20 cellular contexts compared by ENCODE assay signal in the genomic region with DNA sequence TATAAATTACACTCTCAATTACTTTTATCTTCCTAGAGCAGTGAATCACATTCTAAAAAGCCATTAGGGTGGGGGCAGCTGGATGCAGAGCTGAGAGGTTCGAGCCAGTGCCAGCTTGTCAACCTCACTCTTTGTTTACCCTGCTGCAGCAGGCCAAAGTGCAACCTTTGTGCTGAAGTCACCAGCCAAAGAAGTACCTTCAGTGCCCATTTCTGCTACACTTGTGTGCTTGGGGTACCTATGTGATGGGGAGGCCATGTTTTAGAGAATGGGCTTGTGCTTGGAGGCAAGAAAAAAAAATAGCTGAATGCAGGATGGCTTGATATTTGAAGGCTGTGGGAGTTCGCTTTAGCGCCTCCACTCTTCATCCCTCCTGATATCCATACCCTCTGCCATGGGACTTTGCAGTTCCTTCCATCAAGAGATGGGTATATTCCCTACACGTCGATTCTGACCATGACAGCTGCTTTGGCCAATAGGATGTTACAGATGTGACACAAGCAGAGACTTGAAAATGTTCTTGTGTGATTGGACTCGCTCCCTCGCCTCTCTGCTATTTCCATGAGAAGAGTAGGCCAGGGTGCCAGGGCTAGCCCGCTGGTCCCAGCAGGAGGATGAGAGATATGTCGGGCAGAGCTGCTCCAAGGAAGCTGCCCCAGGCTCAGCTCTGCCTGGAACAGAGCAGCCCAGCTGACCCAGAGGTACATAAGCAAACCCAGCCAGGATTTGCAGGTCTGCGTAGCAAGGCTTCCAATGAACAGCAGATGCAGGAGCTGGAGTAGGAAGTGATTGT. TPM values are rescaled to one million over a fixed set of nuclear protein-coding genes. Genes with fewer than 3 reads are reported as not detected.
DNase-seq lines count a peak whose midpoint lies in the region; ATAC-seq, FAIRE-seq and TF ChIP-seq lines count a peak whose summit lies in the region.
"Had no signal": no experiment of that assay in that cellular context is flagged by ENCODE, and none has a peak within 500 bp of the region (broad histone marks: within the 10 kb centered on the region; RNA-seq: fewer than 3 reads in every experiment).

No MANE protein-coding gene starts in this region.

- peak; percentile 76 for FAIRE-seq in HepG2 (lab: Jason Lieb, UNC)
- FAIRE-seq: GM18507, K562 had no signal

- no peak for TF ChIP-seq CTCF in Peyer's patch (IDR thresholded peaks at IDR 0.05)
- peak; percentile 13; the same call in 1 of the 2 replicates for TF ChIP-seq CTCF in HepG2 (CRISPR knock-in tag; IDR thresholded peaks at IDR 0.05)
- TF ChIP-seq CTCF in upper lobe of right lung (IDR thresholded peaks at IDR 0.05): no peak

- H3K9me3 ChIP-seq in Peyer's patch (no peaks in the 10 kb centered on the region), HepG2 (ENCODE audit: low read length) (no peaks in the 10 kb centered on the region), upper lobe of right lung (no peaks in the 10 kb centered on the region)
- H3K9me3 ChIP-seq: heart left ventricle, tibial artery had no signal

- H3K27me3 Mint-ChIP-seq in naive thymus-derived CD8-positive, alpha-beta T cell: peaks cover 0 to 7% (median 1%) of the 10 kb centered on the region in 5 donors
- H3K27me3 Mint-ChIP-seq: stimulated activated memory B cell treated with anti-CD40 and anti-IgM and Interleukin-4, amounts not matched to agents 10 μg/mL and 1 μg/mL and 100 μg/mL, for 72 hours had no signal

- H3K4me1 ChIP-seq in Peyer's patch (peaks cover 0 to 11% (median 2%) of the 10 kb centered on the region in 4 donors), HepG2 (ENCODE audit: insufficient read depth, low read length) (peaks cover 96% of the 10 kb centered on the region), upper lobe of right lung (no peaks in the 10 kb centered on the region)
- H3K4me1 ChIP-seq: tibial artery had no signal

- TF ChIP-seq POLR2A in Peyer's patch (IDR thresholded peaks at IDR 0.05) (no peak), HepG2 (IDR thresholded peaks at IDR 0.05; ENCODE audit: insufficient read depth in 1 of 2, low read depth in 2 of 2, low read length in 2 of 2) (no peak)

- H3K4me1 Mint-ChIP-seq in naive thymus-derived CD8-positive, alpha-beta T cell: no peaks in the 10 kb centered on the region
- H3K4me1 Mint-ChIP-seq: neural crest cell; stimulated activated memory B cell treated with anti-CD40 and anti-IgM and Interleukin-4, amounts not matched to agents 10 μg/mL and 1 μg/mL and 100 μg/mL, for 72 hours; T-cell had no signal

- H3K27ac ChIP-seq in Peyer's patch: peak overlapping the region in 1 of 4 donors; percentile 67
- H3K27ac ChIP-seq in HepG2 (ENCODE audit: extremely low read length, insufficient read depth, low read length): peak overlapping the region; percentile 1
- no peak overlapping the region for H3K27ac ChIP-seq in upper lobe of right lung
- H3K27ac ChIP-seq: heart left ventricle, tibial artery had no signal

- TF ChIP-seq EP300 in HepG2 (IDR thresholded peaks at IDR 0.05; ENCODE audit: low read depth in 2 of 2, low read length in 2 of 2) (peak in 1 of 2 experiments; percentile 63; a peak in 2 of 4 replicates), HepG2 (CRISPR knock-in tag; IDR thresholded peaks at IDR 0.05; ENCODE audit: borderline replicate concordance) (no peak)

- BruUV-seq in HepG2 (replicated peaks; lab: Mats Ljungman, UMichigan): no TSS peak

- H3K4me3 Mint-ChIP-seq in naive thymus-derived CD8-positive, alpha-beta T cell: no peak overlapping the region
- H3K4me3 Mint-ChIP-seq: endodermal cell; neural crest cell; stimulated activated memory B cell treated with anti-CD40 and anti-IgM and Interleukin-4, amounts not matched to agents 10 μg/mL and 1 μg/mL and 100 μg/mL, for 72 hours; T-cell had no signal

- TF ChIP-seq RAD21 in HepG2 (CRISPR knock-in tag; IDR thresholded peaks at IDR 0.05): peak; percentile 21; the same call in 1 of the 2 replicates

- no peaks in the 10 kb centered on the region for H3K27me3 ChIP-seq in Peyer's patch
- no peaks in the 10 kb centered on the region for H3K27me3 ChIP-seq in HepG2 (ENCODE audit: control insufficient read depth in 1 of 2, insufficient read depth in 2 of 2, low read length in 2 of 2)
- no peaks in the 10 kb centered on the region for H3K27me3 ChIP-seq in upper lobe of right lung
- H3K27me3 ChIP-seq: heart left ventricle, tibial artery had no signal

- H3K4me3 ChIP-seq in Peyer's patch (no peak overlapping the region), HepG2 (replicated peaks in 1 of 3; ENCODE audit: insufficient read depth in 1 of 3, low read depth in 2 of 3, low read length in 3 of 3) (no peak overlapping the region), upper lobe of right lung (no peak overlapping the region)
- H3K4me3 ChIP-seq: heart left ventricle, K562, tibial artery had no signal

- intact Hi-C loops in HepG2 (cut with micrococcal nuclease; ENCODE audit: unreplicated experiment): no loop called here
- intact Hi-C loops in upper lobe of right lung (cut with DNase I): no loop called here

- no peak overlapping the region for H3K27ac Mint-ChIP-seq in naive thymus-derived CD8-positive, alpha-beta T cell
- H3K27ac Mint-ChIP-seq: endodermal cell; stimulated activated memory B cell treated with anti-CD40 and anti-IgM and Interleukin-4, amounts not matched to agents 10 μg/mL and 1 μg/mL and 100 μg/mL, for 72 hours; T-cell had no signal

- H3K4me2 ChIP-seq in HepG2 (ENCODE audit: low read depth, low read length): peak overlapping the region; percentile 43

- H4K20me1 ChIP-seq in HepG2 (ENCODE audit: insufficient read depth, low read length): no peaks in the 10 kb centered on the region

- ATAC-seq in HepG2: peak; percentile 96
- peak; percentile 47 for ATAC-seq in upper lobe of right lung
- ATAC-seq in naive thymus-derived CD8-positive, alpha-beta T cell: no peak
- ATAC-seq in HG02852 (IDR thresholded peaks at IDR 0.05; ENCODE audit: unreplicated experiment): no peak
- ATAC-seq: heart left ventricle; K562; stimulated activated memory B cell treated with anti-CD40 and anti-IgM and Interleukin-4, amounts not matched to agents 10 μg/mL and 1 μg/mL and 100 μg/mL, for 72 hours; T-cell had no signal

- H3K79me2 ChIP-seq in HepG2 (ENCODE audit: insufficient read depth, low read length): no peaks in the 10 kb centered on the region

- 64% methylated on average over 10 of the region's 10 CpGs for WGBS in HepG2 (ENCODE audit: low lambda C conversion rate)

- no peak overlapping the region for H2AFZ ChIP-seq in HepG2 (ENCODE audit: low read length)

- no peaks in the 10 kb centered on the region for H3K36me3 Mint-ChIP-seq in naive thymus-derived CD8-positive, alpha-beta T cell
- H3K36me3 Mint-ChIP-seq: stimulated activated memory B cell treated with anti-CD40 and anti-IgM and Interleukin-4, amounts not matched to agents 10 μg/mL and 1 μg/mL and 100 μg/mL, for 72 hours; T-cell had no signal

- DNase-seq in NCI-H748 (lab: John Stamatoyannopoulos, UW; ENCODE audit: unreplicated experiment) (peak; percentile 24), NCI-H748 treated with DMSO at 0.1 percent for 48 hours (lab: John Stamatoyannopoulos, UW) (no peak), Peyer's patch (peak in 2 of 3 donors; percentile 72 to 85), HepG2 (ENCODE audit: low spot score) (peak; percentile 92), upper lobe of right lung (no peak)
- DNase-seq in naive thymus-derived CD8-positive, alpha-beta T cell: no peak
- no peak for DNase-seq in activated naive CD4-positive, alpha-beta T cell treated with anti-CD3 and anti-CD28 coated beads, Interleukin-2, amount 50 U/mL, for 16 hours
- DNase-seq: activated CD4-positive, alpha-beta T cell treated with anti-CD3 and anti-CD28 coated beads, Interleukin-2, amount 50 U/mL, for 48 hours; activated naive CD4-positive, alpha-beta T cell treated with Interleukin-2 at 50 U/mL for 16 hours; aorta; cerebellar nuclear complex; endodermal cell; heart left ventricle; T-cell; tibial artery had no signal

- 0 out of 2 replicates have a peak overlapping the region, but pooled peaks have one; percentile 30 for H3K9ac ChIP-seq in HepG2 (ENCODE audit: insufficient read depth, low read depth, low read length)

- no peaks in the 10 kb centered on the region for H3K36me3 ChIP-seq in Peyer's patch
- no peaks in the 10 kb centered on the region for H3K36me3 ChIP-seq in HepG2 (replicated peaks in 1 of 2; ENCODE audit: control insufficient read depth in 1 of 2, insufficient read depth in 2 of 2, low read length in 2 of 2)
- no peaks in the 10 kb centered on the region for H3K36me3 ChIP-seq in upper lobe of right lung
- H3K36me3 ChIP-seq: heart left ventricle, tibial artery had no signal

- POLR2A ChIA-PET in HepG2 (lab: Yijun Ruan, JAX): interaction anchor here (0.9 to 5.9 kb wide), 14 partner anchors 8 to 64 kb away, joined by 3 to 75 read pairs (median 9); a partner anchor contains a TSS
- POLR2A ChIA-PET in naive thymus-derived CD8-positive, alpha-beta T cell (lab: Charles Lee): interaction anchor here (0.6 kb wide), 1 partner anchor 10 kb away, joined by 7 read pairs; no protein-coding TSS in a partner anchor

- in situ Hi-C loops in HepG2 (cut with HindIII; ENCODE audit: extremely low pct_ligation_motif_present, low pct_unique_long_range_greater_than_20kb): no loop called here

- no peaks in the 10 kb centered on the region for H3K9me3 Mint-ChIP-seq in naive thymus-derived CD8-positive, alpha-beta T cell
- H3K9me3 Mint-ChIP-seq: endodermal cell; neural crest cell; stimulated activated memory B cell treated with anti-CD40 and anti-IgM and Interleukin-4, amounts not matched to agents 10 μg/mL and 1 μg/mL and 100 μg/mL, for 72 hours; T-cell had no signal

- CTCF ChIA-PET in HepG2 (lab: Yijun Ruan, JAX; ENCODE audit: low intra/inter-chr PET ratio, low total read pairs): no interaction called here

RNA-seq across cellular contexts. Expression of a gene that starts 12.7 kb away (rescaled TPM):
- total RNA-seq in Peyer's patch (10 to 100 TPM; 11.6 to 81.4 (median 63.8) TPM), HepG2 (2016; rRNA removed; fragmentation: Illumina TruSeq; extraction: Trizol) (28.9 and 34.3 TPM in 2 replicates), upper lobe of right lung (42.5 TPM)
- total RNA-seq in HepG2 (2016; cell fraction: cytosol; rRNA removed; fragmentation: Illumina TruSeq; extraction: Trizol; ENCODE audit: low read depth): 3.1 and 4.0 TPM in 2 replicates
- 27.1 and 33.9 TPM in 2 replicates for total RNA-seq in HepG2 (2016; cell fraction: insoluble cytoplasmic fraction; rRNA removed; fragmentation: Illumina TruSeq; extraction: Trizol)
- 17.9 and 18.6 TPM in 2 replicates for total RNA-seq in HepG2 (2016; cell fraction: membrane; rRNA removed; fragmentation: Illumina TruSeq; extraction: Trizol)
- total RNA-seq in HepG2 (2016; cell fraction: nucleus; rRNA removed; fragmentation: Illumina TruSeq; extraction: Trizol): 49.9 and 55.0 TPM in 2 replicates
- polyA plus RNA-seq in HepG2 (2011; rRNA removed): 25.3 and 29.1 TPM in 2 replicates
- 17.7 and 21.9 TPM in 2 replicates for polyA plus RNA-seq in HepG2 (2011; cell fraction: cytosol; rRNA removed)
- 46.8 and 48.3 TPM in 2 replicates for polyA plus RNA-seq in HepG2 (2011; cell fraction: nucleus; rRNA removed)
- 41.5 and 51.6 TPM in 2 replicates for polyA plus RNA-seq in HepG2 (2012)
- polyA plus RNA-seq in HepG2 (2016; cell fraction: cytosol; fragmentation: Illumina TruSeq; extraction: Trizol; ENCODE audit: low read depth): 1.9 and 2.0 TPM in 2 replicates
- polyA plus RNA-seq in HepG2 (2016; cell fraction: insoluble cytoplasmic fraction; fragmentation: Illumina TruSeq; extraction: Trizol; ENCODE audit: low read depth): 21.1 and 22.9 TPM in 2 replicates
- 6.8 and 7.4 TPM in 2 replicates for polyA plus RNA-seq in HepG2 (2016; cell fraction: membrane; fragmentation: Illumina TruSeq; extraction: Trizol; ENCODE audit: low read depth)
- 38.4 and 40.1 TPM in 2 replicates for polyA plus RNA-seq in HepG2 (2016; cell fraction: nucleus; fragmentation: Illumina TruSeq; extraction: Trizol; ENCODE audit: insufficient read depth, low read depth)
- polyA minus RNA-seq in HepG2 (2011; rRNA and poly(A)+ RNA removed; ENCODE audit: low replicate concordance): 4.3 and 130 TPM in 2 replicates
- 61.0 and 69.9 TPM in 2 replicates for polyA minus RNA-seq in HepG2 (2011; cell fraction: cytosol; rRNA and poly(A)+ RNA removed)
- polyA minus RNA-seq in HepG2 (2011; cell fraction: nucleus; rRNA and poly(A)+ RNA removed): 116 and 135 TPM in 2 replicates
- total RNA-seq in naive thymus-derived CD8-positive, alpha-beta T cell: under 1 TPM; 0.27 to 0.39 TPM
- polyA plus RNA-seq in naive thymus-derived CD8-positive, alpha-beta T cell: under 1 TPM in 2 of 3 donors, not detected in 1; 0.02 to 0.13 TPM

Comparison
In these comparisons a context has a peak if more than half of its experiments do, and no peak if none do; other contexts are left out.
1. DNase-seq: peak in NCI-H748 (single experiment), Peyer's patch (2 of 3) and HepG2 (single experiment); none in NCI-H748 treated with DMSO at 0.1 percent for 48 hours (single experiment), upper lobe of right lung (single experiment), naive thymus-derived CD8-positive, alpha-beta T cell (0 of 10) and activated naive CD4-positive, alpha-beta T cell treated with anti-CD3 and anti-CD28 coated beads, Interleukin-2, amount 50 U/mL, for 16 hours (single experiment).
2. ATAC-seq: peak in HepG2 (single experiment) and upper lobe of right lung (single experiment); none in naive thymus-derived CD8-positive, alpha-beta T cell (0 of 2) and HG02852 (single experiment).